ENCODE assay signal across 23 cellular contexts in the genomic region with DNA sequence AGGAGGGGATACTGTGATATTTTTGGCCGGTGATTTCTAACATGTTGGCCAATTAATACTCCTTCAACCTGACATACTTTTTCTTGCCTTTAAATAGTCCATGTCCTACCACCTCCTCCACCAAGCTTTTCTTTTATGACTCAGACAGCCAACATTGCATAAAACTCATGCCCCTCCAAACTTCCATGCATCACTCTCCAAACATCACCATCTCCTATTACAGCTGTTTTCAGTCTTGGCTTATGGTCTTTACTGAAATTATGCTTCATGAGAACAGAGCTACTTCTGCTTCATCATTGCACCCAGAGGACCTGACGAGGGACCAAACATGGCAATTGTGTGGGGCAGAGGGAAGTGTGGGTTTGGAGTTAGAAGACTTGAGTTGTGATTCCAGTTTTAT.
DNase-seq lines count a peak whose midpoint lies in the region; ATAC-seq and TF ChIP-seq lines count a peak whose summit lies in the region.
"Had no signal": no experiment of that assay in that cellular context is flagged by ENCODE, and none has a peak within 500 bp of the region (broad histone marks: within the 10 kb centered on the region; RNA-seq: fewer than 3 reads in every experiment).

No MANE protein-coding gene starts in this region.

- H3K27me3 ChIP-seq in brain microvascular endothelial cell (replicated peaks), result no peaks in the 10 kb centered on the region
- no peaks in the 10 kb centered on the region for H3K27me3 ChIP-seq in gastroesophageal sphincter
- H3K27me3 ChIP-seq: hepatocyte, ovary had no signal

- peak; percentile 30 for DNase-seq in AG20443 (ENCODE audit: low spot score)
- peak; percentile 28 for DNase-seq in M059J (ENCODE audit: low read depth)
- DNase-seq in brain microvascular endothelial cell, result peak; percentile 49
- DNase-seq in hepatic stellate cell (ENCODE audit: low spot score), result peak; percentile 31
- DNase-seq in SKM-1 treated with dmso at 0.1 percent for 144 hours (lab: John Stamatoyannopoulos, UW; ENCODE audit: unreplicated experiment), result no peak
- DNase-seq: ACHN; activated CD4-positive, alpha-beta T cell treated with anti-CD3 and anti-CD28 coated beads, Interleukin-2, amount 10 ng/mL, durations not matched to agents 24 days and 14 days; activated naive CD8-positive, alpha-beta T cell treated with anti-CD3 and anti-CD28 coated beads, Interleukin-2, amount 50 U/mL, for 24 hours; central memory CD4-positive, alpha-beta T cell; islet precursor cell; MM.1S; NCI-H1694 treated with DMSO at 0.1 percent for 48 hours; NCI-H345; ovary; right cardiac atrium had no signal

- H3K4me1 ChIP-seq in gastroesophageal sphincter, result no peaks in the 10 kb centered on the region

- H3K36me3 ChIP-seq in brain microvascular endothelial cell (replicated peaks) (no peaks in the 10 kb centered on the region), gastroesophageal sphincter (no peaks in the 10 kb centered on the region)
- H3K36me3 ChIP-seq: ovary, thoracic aorta had no signal

- no peak for TF ChIP-seq EP300 in gastroesophageal sphincter (IDR thresholded peaks at IDR 0.05)

- H3K27ac ChIP-seq in brain microvascular endothelial cell (no peak overlapping the region), gastroesophageal sphincter (no peak overlapping the region)
- H3K27ac ChIP-seq: hepatocyte, ovary, thoracic aorta had no signal

- H3K4me3 ChIP-seq in brain microvascular endothelial cell (ENCODE audit: low read depth, low read length) (no peak overlapping the region), gastroesophageal sphincter (no peak overlapping the region)
- H3K4me3 ChIP-seq: hepatocyte, lung, ovary, thoracic aorta had no signal

- no peaks in the 10 kb centered on the region for H3K9me3 ChIP-seq in gastroesophageal sphincter
- H3K9me3 ChIP-seq: ovary, thoracic aorta had no signal

- 76 to 81% methylated on average over 2 of the region's 2 CpGs for WGBS in gastroesophageal sphincter (ENCODE audit: low coverage in 1 of 2), 2 donors

- ATAC-seq in gastroesophageal sphincter (no peak), HG03432 (IDR thresholded peaks at IDR 0.05; ENCODE audit: unreplicated experiment) (no peak), HG03457 (IDR thresholded peaks at IDR 0.05; ENCODE audit: unreplicated experiment) (no peak)
- ATAC-seq: activated naive CD8-positive, alpha-beta T cell treated with anti-CD3 and anti-CD28 coated beads, Interleukin-2, amount 50 U/mL, for 24 hours; HepG2; right cardiac atrium; stimulated activated effector memory CD8-positive, alpha-beta T cell treated with anti-CD3 and anti-CD28 coated beads, Interleukin-12 subunit alpha, Interleukin-12 subunit beta, amount 100 ng/mL, for 72 hours had no signal

- in situ Hi-C loops in brain microvascular endothelial cell (cut with HindIII; ENCODE audit: low pct_ligation_motif_present, low sequenced_read_pairs), result no loop called here

- TF ChIP-seq CTCF in brain microvascular endothelial cell (IDR thresholded peaks at IDR 0.05; ENCODE audit: low read depth, low read length, missing control alignments) (no peak), gastroesophageal sphincter (IDR thresholded peaks at IDR 0.05) (no peak)

- no peak for TF ChIP-seq POLR2A in gastroesophageal sphincter (IDR thresholded peaks at IDR 0.05)
